Comparison of ENCODE assay signal across 15 cellular contexts in genomic region chr21:46004168-46004861, GRCh38. TPM values are rescaled to one million over a fixed set of nuclear protein-coding genes. Genes with fewer than 3 reads are reported as not detected.
DNase-seq lines count a peak whose midpoint lies in the region; ATAC-seq and TF ChIP-seq lines count a peak whose summit lies in the region.
"Had no signal": no experiment of that assay in that cellular context is flagged by ENCODE, and none has a peak within 500 bp of the region (broad histone marks: within the 10 kb centered on the region; RNA-seq: fewer than 3 reads in every experiment).

No MANE protein-coding gene starts in this region.

- H2BK5ac ChIP-seq in IMR-90 (ENCODE audit: low read depth, low read length, poor library complexity, severe bottlenecking), result no peak overlapping the region
- no peak overlapping the region for H2BK5ac ChIP-seq in neuronal stem cell (ENCODE audit: low read length)

- H4K8ac ChIP-seq in IMR-90 (ENCODE audit: low read depth in 2 of 2, low read length in 2 of 2) (no peak overlapping the region), neuronal stem cell (ENCODE audit: low read depth, low read length) (peak overlapping the region; percentile 17)

- no peak overlapping the region for H3K14ac ChIP-seq in IMR-90 (replicated peaks; ENCODE audit: low read depth, low read length)
- H3K14ac ChIP-seq in neuronal stem cell (ENCODE audit: low read length), result peak overlapping the region; percentile 8

- no peak overlapping the region for H2BK20ac ChIP-seq in IMR-90 (ENCODE audit: low read depth, low read length)

- in situ Hi-C loops in IMR-90 (cut with MboI; ENCODE audit: low sequenced_read_pairs), result no loop called here

- peaks cover 38% of the 10 kb centered on the region for H4K20me1 ChIP-seq in IMR-90 (ENCODE audit: insufficient read depth, low read length)

- H3K18ac ChIP-seq in IMR-90 (ENCODE audit: low read depth, low read length), result no peak overlapping the region
- no peak overlapping the region for H3K18ac ChIP-seq in neuronal stem cell (ENCODE audit: low read length)

- TSS peak; percentile 92 for BruUV-seq in IMR-90 (replicated peaks; lab: Mats Ljungman, UMichigan)

- intact Hi-C loops in IMR-90 (cut with micrococcal nuclease) (no loop called here), esophagus muscularis mucosa (cut with DNase I) (no loop called here), CD14-positive monocyte (cut with micrococcal nuclease) (no loop called here)

- H3K27ac Mint-ChIP-seq in CD14-positive monocyte, result no peak overlapping the region

- H2AK5ac ChIP-seq in IMR-90 (ENCODE audit: low read depth, low read length) (no peak overlapping the region), neuronal stem cell (ENCODE audit: low read depth, low read length) (no peak overlapping the region)

- dilution Hi-C loops in IMR-90 (cut with HindIII; ENCODE audit: low sequenced_read_pairs, unreplicated experiment), result no loop called here

- no peak overlapping the region; the same call in 1 of the 2 replicates for H4K5ac ChIP-seq in IMR-90 (ENCODE audit: low read depth, low read length)

- H3K4ac ChIP-seq in IMR-90 (ENCODE audit: low read depth, low read length) (no peak overlapping the region), neuronal stem cell (ENCODE audit: low read length) (no peak overlapping the region)

- H2AFZ ChIP-seq in ACC112 (ENCODE audit: low read length, unreplicated experiment) (no peak overlapping the region), IMR-90 (replicated peaks; ENCODE audit: low read length, poor library complexity) (no peak overlapping the region), neuronal stem cell (ENCODE audit: low read length) (no peak overlapping the region)

- H3K23ac ChIP-seq in IMR-90 (ENCODE audit: low read depth, low read length) (no peak overlapping the region), neuronal stem cell (ENCODE audit: low read depth, low read length, poor library complexity) (peak overlapping the region; percentile 31)

- H3K4me3 ChIP-seq in ACC112 (ENCODE audit: low read depth, low read length) (no peak overlapping the region), IMR-90 (ENCODE audit: insufficient read depth, low read depth, low read length) (no peak overlapping the region), esophagus muscularis mucosa (no peak overlapping the region), neuronal stem cell (ENCODE audit: low read length in 2 of 2) (no peak overlapping the region)
- H3K4me3 ChIP-seq: left lung had no signal

- no peak overlapping the region for H2BK12ac ChIP-seq in neuronal stem cell (ENCODE audit: low read length)

- H3K36me3 ChIP-seq in ACC112 (ENCODE audit: insufficient read depth, low read length) (peaks cover 44% of the 10 kb centered on the region; the same call in 1 of the 2 replicates), IMR-90 (ENCODE audit: control insufficient read depth, insufficient read depth, low read length) (peaks cover 58% of the 10 kb centered on the region), esophagus muscularis mucosa (peaks cover 40 to 54% (median 51%) of the 10 kb centered on the region in 4 donors), neuronal stem cell (replicated peaks in 1 of 2; ENCODE audit: control insufficient read depth in 2 of 2, insufficient read depth in 2 of 2, low read length in 2 of 2) (peaks cover 0 to 13% of the 10 kb centered on the region in 2 donors)

- no peaks in the 10 kb centered on the region for H3K27me3 ChIP-seq in ACC112 (ENCODE audit: insufficient read depth, low read length)
- H3K27me3 ChIP-seq in IMR-90 (ENCODE audit: control insufficient read depth, insufficient read depth, low read length), result no peaks in the 10 kb centered on the region
- H3K27me3 ChIP-seq in esophagus muscularis mucosa, result no peaks in the 10 kb centered on the region
- H3K27me3 ChIP-seq in neuronal stem cell (ENCODE audit: control insufficient read depth in 3 of 3, insufficient read depth in 3 of 3, low read depth in 1 of 3, low read length in 3 of 3), result no peaks in the 10 kb centered on the region
- H3K27me3 ChIP-seq: left lung had no signal

- peak overlapping the region; percentile 38 for H3K27ac ChIP-seq in ACC112 (ENCODE audit: low read depth, low read length)
- H3K27ac ChIP-seq in IMR-90 (ENCODE audit: insufficient read depth, low read length), result 0 out of 2 replicates have a peak overlapping the region, but pooled peaks have one; percentile 31
- peak overlapping the region; percentile 20 to 46 (median 42) for H3K27ac ChIP-seq in esophagus muscularis mucosa (replicated peaks in 1 of 4)
- H3K27ac ChIP-seq in neuronal stem cell (replicated peaks; ENCODE audit: low read length), result no peak overlapping the region
- H3K27ac ChIP-seq: left lung had no signal

- H4K91ac ChIP-seq in IMR-90 (ENCODE audit: insufficient read depth, low read depth, low read length), result no peak overlapping the region
- H4K91ac ChIP-seq in neuronal stem cell (ENCODE audit: low read depth, low read length, poor library complexity), result no peak overlapping the region

- H3K79me1 ChIP-seq in IMR-90 (ENCODE audit: low read depth in 1 of 2, low read length in 2 of 2) (peaks cover 0 to 12% of the 10 kb centered on the region in 2 experiments; a peak in 3 of 4 replicates), neuronal stem cell (ENCODE audit: low read depth, low read length) (peaks cover 1% of the 10 kb centered on the region)

- no peak for DNase-seq in IMR-90
- DNase-seq in esophagus muscularis mucosa (ENCODE audit: extremely low spot score), result no peak
- no peak for DNase-seq in neuronal stem cell (ENCODE audit: low spot score)
- DNase-seq in HEK293T (ENCODE audit: extremely low spot score), result no peak
- DNase-seq in CD14-positive monocyte (ENCODE audit: low spot score), result no peak
- no peak for DNase-seq in NOMO-1 (lab: John Stamatoyannopoulos, UW; ENCODE audit: unreplicated experiment in 2 of 2)
- DNase-seq: activated CD4-positive, alpha-beta T cell treated with anti-CD3 and anti-CD28 coated beads, Interleukin-2, amount 50 U/mL, for 4 hours; amygdala; foreskin melanocyte; NCI-H1417 treated with DMSO at 0.1 percent for 48 hours; substantia nigra; T1000 had no signal

- no peak for TF ChIP-seq RAD21 in IMR-90 (IDR thresholded peaks at IDR 0.05; ENCODE audit: low read length)

- no peaks in the 10 kb centered on the region for H3K4me1 ChIP-seq in ACC112 (ENCODE audit: control insufficient read depth, insufficient read depth, low read length, unreplicated experiment)
- H3K4me1 ChIP-seq in IMR-90 (ENCODE audit: control insufficient read depth, insufficient read depth, low read length), result no peaks in the 10 kb centered on the region
- H3K4me1 ChIP-seq in esophagus muscularis mucosa, result peaks cover 0 to 27% (median 19%) of the 10 kb centered on the region in 4 donors
- no peaks in the 10 kb centered on the region for H3K4me1 ChIP-seq in neuronal stem cell (ENCODE audit: control insufficient read depth in 2 of 2, insufficient read depth in 1 of 2, low read depth in 1 of 2, low read length in 2 of 2)
- H3K4me1 ChIP-seq: left lung had no signal

- H2AK9ac ChIP-seq in IMR-90 (replicated peaks; ENCODE audit: low read depth, low read length, poor library complexity), result no peak overlapping the region

- H2BK15ac ChIP-seq in IMR-90 (ENCODE audit: low read depth, low read length), result no peak overlapping the region
- H2BK15ac ChIP-seq in neuronal stem cell (ENCODE audit: low read length), result no peak overlapping the region

- 72% methylated on average over 20 of the region's 24 CpGs; no CpG with 5 or more reads in 1 of the 2 experiments for WGBS in IMR-90 (ENCODE audit: extremely low coverage in 2 of 2, insufficient read length in 1 of 2), 2 experiments
- 74% methylated on average over 17 of the region's 24 CpGs for WGBS in esophagus muscularis mucosa
- WGBS in neuronal stem cell (ENCODE audit: extremely low coverage in 2 of 2, insufficient read length in 2 of 2, insufficient replicate concordance in 1 of 2), 2 donors, result no CpG with 5 or more reads among the region's 24 CpGs

- TF ChIP-seq POLR2A in IMR-90 (IDR thresholded peaks at IDR 0.05; ENCODE audit: low read depth, low read length) (no peak; the same call in 1 of the 2 replicates), esophagus muscularis mucosa (IDR thresholded peaks at IDR 0.05; ENCODE audit: low read depth) (no peak)

- H3K56ac ChIP-seq in IMR-90 (ENCODE audit: extremely low read depth, insufficient read depth, low read length), result no peak overlapping the region

- H2BK120ac ChIP-seq in IMR-90 (ENCODE audit: low read depth, low read length) (no peak overlapping the region), neuronal stem cell (ENCODE audit: low read depth, low read length) (no peak overlapping the region)

- H3K27me3 Mint-ChIP-seq in CD14-positive monocyte (ENCODE audit: low read depth in 3 of 3), result no peaks in the 10 kb centered on the region

- H3K9me3 ChIP-seq in IMR-90 (ENCODE audit: control insufficient read depth, insufficient read depth, low read length) (peaks cover 6% of the 10 kb centered on the region; the same call in 1 of the 2 replicates), esophagus muscularis mucosa (no peaks in the 10 kb centered on the region), neuronal stem cell (replicated peaks in 1 of 2; ENCODE audit: control insufficient read depth in 2 of 2, insufficient read depth in 1 of 2, low read depth in 1 of 2, low read length in 2 of 2) (no peaks in the 10 kb centered on the region)

- no peak overlapping the region for H3K4me3 Mint-ChIP-seq in CD14-positive monocyte

- no peaks in the 10 kb centered on the region for H3K4me1 Mint-ChIP-seq in CD14-positive monocyte

- POLR2A ChIA-PET in IMR-90 (lab: Charles Lee; ENCODE audit: unreplicated experiment) (interaction anchor here (1.2 kb wide), 1 partner anchor 13 kb away, joined by 3 read pairs; no protein-coding TSS in a partner anchor), HEK293T (lab: Yijun Ruan, JAX) (no interaction called here)

- H3K9me1 ChIP-seq in IMR-90 (ENCODE audit: insufficient read depth, low read length), result no peaks in the 10 kb centered on the region

- no peak overlapping the region for H3K4me2 ChIP-seq in IMR-90 (ENCODE audit: low read depth, low read length)
- no peak overlapping the region for H3K4me2 ChIP-seq in neuronal stem cell (ENCODE audit: insufficient read depth, low read length, poor library complexity, severe bottlenecking)

- H3K36me3 Mint-ChIP-seq in CD14-positive monocyte, result no peaks in the 10 kb centered on the region

- TF ChIP-seq EP300 in esophagus muscularis mucosa (IDR thresholded peaks at IDR 0.05), result no peak

- CTCF ChIA-PET in IMR-90 (lab: Yijun Ruan, JAX) (no interaction called here), HEK293T (lab: Yijun Ruan, JAX) (no interaction called here)

- H3K9ac ChIP-seq in IMR-90 (ENCODE audit: low read depth, low read length) (no peak overlapping the region), neuronal stem cell (ENCODE audit: low read depth, low read length, poor library complexity) (no peak overlapping the region)

- peaks cover 38 to 90% (median 54%) of the 10 kb centered on the region in 7 donors for H3K9me3 Mint-ChIP-seq in CD14-positive monocyte

- TF ChIP-seq CTCF in IMR-90 (conservative IDR thresholded peaks at IDR 0.05; ENCODE audit: low read depth, low read length) (no peak), esophagus muscularis mucosa (IDR thresholded peaks at IDR 0.05) (no peak), CD14-positive monocyte (IDR thresholded peaks at IDR 0.05) (no peak)

- H3K79me2 ChIP-seq in ACC112 (ENCODE audit: control insufficient read depth, insufficient read depth, low read length, unreplicated experiment), result no peaks in the 10 kb centered on the region

- ATAC-seq in IMR-90 (ENCODE audit: low read depth) (no peak), HG03521 (IDR thresholded peaks at IDR 0.05; ENCODE audit: unreplicated experiment) (no peak)
- ATAC-seq: left lung had no signal

RNA-seq across cellular contexts. Expression of gene COL6A1, which starts 22.7 kb away (rescaled TPM):
- total RNA-seq in IMR-90 (2012; rRNA removed), result 173 and 186 TPM in 2 replicates
- polyA plus RNA-seq in IMR-90 (2012; rRNA removed), result 1,556 and 1,578 TPM in 2 replicates
- polyA plus RNA-seq in IMR-90 (2012; cell fraction: cytosol; rRNA removed), result 1,992 and 3,331 TPM in 2 replicates
- 5,237 and 11,886 TPM in 2 replicates for polyA plus RNA-seq in IMR-90 (2012; cell fraction: nucleus; rRNA removed; ENCODE audit: low replicate concordance)
- total RNA-seq in esophagus muscularis mucosa, result 1,000 to 10,000 TPM in 2 of 4 donors, 100 to 1,000 TPM in 2; 646 to 1,432 (median 1,078) TPM
- polyA plus RNA-seq in neuronal stem cell (2013, experiment 1 of 2), result 54.3 TPM
- polyA plus RNA-seq in neuronal stem cell (2013, experiment 2 of 2), result 53.4 TPM
- polyA plus RNA-seq in CD14-positive monocyte, result under 1 TPM; 0.08 to 0.10 TPM
